Comparison of ENCODE assay signal across 27 cellular contexts in the genomic region with DNA sequence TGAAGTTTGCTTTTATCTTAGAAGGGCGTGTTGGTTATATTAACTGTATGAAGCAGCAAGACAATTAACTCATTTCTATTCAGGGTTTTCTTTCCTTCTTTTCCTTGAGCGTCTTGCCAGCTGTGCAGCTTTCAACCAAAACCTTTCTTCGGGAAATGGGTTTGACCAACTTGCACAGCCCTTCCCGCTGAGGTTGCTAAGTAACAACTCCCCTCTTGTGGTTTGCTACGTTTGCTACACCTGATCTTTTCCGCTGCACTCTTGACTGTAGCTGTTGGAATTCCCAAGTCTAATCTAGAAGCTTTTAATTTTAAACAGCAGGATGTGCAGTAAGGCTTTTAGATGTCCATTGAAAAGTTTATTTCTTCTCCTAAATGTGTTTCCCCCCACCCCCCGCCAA.
DNase-seq lines count a peak whose midpoint lies in the region; TF ChIP-seq lines count a peak whose summit lies in the region.
"Had no signal": no experiment of that assay in that cellular context is flagged by ENCODE, and none has a peak within 500 bp of the region (broad histone marks: within the 10 kb centered on the region; RNA-seq: fewer than 3 reads in every experiment).

No MANE protein-coding gene starts in this region.

- no peak overlapping the region for H4K91ac ChIP-seq in neuronal stem cell (ENCODE audit: low read depth, low read length, poor library complexity)

- H3K27ac Mint-ChIP-seq in endothelial cell (ENCODE audit: unreplicated experiment): no peak overlapping the region
- H3K27ac Mint-ChIP-seq: activated naive CD4-positive, alpha-beta T cell treated with anti-CD3 and anti-CD28 coated beads, Interleukin-2, amount 50 U/mL, for 72 hours; CD8-positive, alpha-beta T cell; stimulated activated naive CD8-positive, alpha-beta T cell treated with anti-CD3 and anti-CD28 coated beads, Interleukin-15, Interleukin-2, amounts not matched to agents 100 ng/mL and 50 ng/mL, for 24 hours; T-helper 2 cell treated with Interferon-gamma antibody and Interleukin-4, amounts not matched to agents 5 μg/mL and 100 μg/mL, for 36 hours had no signal

- H3K4ac ChIP-seq in neuronal stem cell (ENCODE audit: low read length): no peak overlapping the region

- H3K79me1 ChIP-seq in neuronal stem cell (ENCODE audit: low read depth, low read length): no peaks in the 10 kb centered on the region

- H3K9me3 Mint-ChIP-seq in endothelial cell (ENCODE audit: unreplicated experiment): no peaks in the 10 kb centered on the region
- H3K9me3 Mint-ChIP-seq: activated naive CD4-positive, alpha-beta T cell treated with anti-CD3 and anti-CD28 coated beads, Interleukin-2, amount 50 U/mL, for 72 hours; CD8-positive, alpha-beta T cell; central memory CD8-positive, alpha-beta T cell; stimulated activated naive CD8-positive, alpha-beta T cell treated with anti-CD3 and anti-CD28 coated beads, Interleukin-15, Interleukin-2, amounts not matched to agents 100 ng/mL and 50 ng/mL, for 24 hours; T-helper 2 cell treated with Interferon-gamma antibody and Interleukin-4, amounts not matched to agents 5 μg/mL and 100 μg/mL, for 36 hours had no signal

- no peak overlapping the region for H3K27ac ChIP-seq in neuronal stem cell (replicated peaks; ENCODE audit: low read length)
- H3K27ac ChIP-seq: 22Rv1, RWPE1, tibial artery, VCaP had no signal

- no peak overlapping the region for H2AK5ac ChIP-seq in neuronal stem cell (ENCODE audit: low read depth, low read length)

- H2BK12ac ChIP-seq in neuronal stem cell (ENCODE audit: low read length): no peak overlapping the region

- H3K27me3 ChIP-seq in neuronal stem cell (ENCODE audit: control insufficient read depth in 3 of 3, insufficient read depth in 3 of 3, low read depth in 1 of 3, low read length in 3 of 3): no peaks in the 10 kb centered on the region

- H3K14ac ChIP-seq in neuronal stem cell (ENCODE audit: low read length): no peak overlapping the region

- no peaks in the 10 kb centered on the region for H3K4me1 ChIP-seq in neuronal stem cell (ENCODE audit: control insufficient read depth in 2 of 2, insufficient read depth in 1 of 2, low read depth in 1 of 2, low read length in 2 of 2)
- H3K4me1 ChIP-seq: tibial artery had no signal

- no peak for TF ChIP-seq CTCF in endothelial cell (IDR thresholded peaks at IDR 0.05; ENCODE audit: unreplicated experiment)

- DNase-seq in DMS 273 (lab: John Stamatoyannopoulos, UW; ENCODE audit: unreplicated experiment) (peak; percentile 20), DMS 273 treated with DMSO at 0.1 percent for 48 hours (lab: John Stamatoyannopoulos, UW) (no peak), NCI-H2227 (lab: John Stamatoyannopoulos, UW; ENCODE audit: unreplicated experiment) (peak; percentile 25), endothelial cell (ENCODE audit: low spot score) (peak; percentile 7), neuronal stem cell (ENCODE audit: low spot score) (peak; percentile 36), kidney glomerular epithelial cell (lab: John Stamatoyannopoulos, UW) (no peak), epidermal melanocyte (ENCODE audit: insufficient read length, low spot score) (no peak), EL (no peak)
- DNase-seq: CD8-positive, alpha-beta T cell; foreskin melanocyte; IMR-90; kidney; mammary epithelial cell; MM.1S; NCI-H1694 treated with DMSO at 0.1 percent for 48 hours; NCI-H226; right cardiac atrium; SK-N-SH; stimulated activated CD4-positive, alpha-beta T cell treated with anti-CD3 and anti-CD28 coated beads, Interleukin-4, amount 100 ng/mL, for 24 hours; tibial artery had no signal

- H3K36me3 Mint-ChIP-seq in endothelial cell (ENCODE audit: low read depth, unreplicated experiment): no peaks in the 10 kb centered on the region
- H3K36me3 Mint-ChIP-seq: activated naive CD4-positive, alpha-beta T cell treated with anti-CD3 and anti-CD28 coated beads, Interleukin-2, amount 50 U/mL, for 72 hours; CD8-positive, alpha-beta T cell had no signal

- no peak overlapping the region for H2AFZ ChIP-seq in neuronal stem cell (ENCODE audit: low read length)

- H2BK5ac ChIP-seq in neuronal stem cell (ENCODE audit: low read length): no peak overlapping the region

- no peak overlapping the region for H2BK120ac ChIP-seq in neuronal stem cell (ENCODE audit: low read depth, low read length)

- H3K23ac ChIP-seq in neuronal stem cell (ENCODE audit: low read depth, low read length, poor library complexity): no peak overlapping the region

- H3K36me3 ChIP-seq in neuronal stem cell (replicated peaks in 1 of 2; ENCODE audit: control insufficient read depth in 2 of 2, insufficient read depth in 2 of 2, low read length in 2 of 2): no peaks in the 10 kb centered on the region
- H3K36me3 ChIP-seq: tibial artery had no signal

- no peak overlapping the region for H3K4me3 ChIP-seq in neuronal stem cell (ENCODE audit: low read length in 2 of 2)
- H3K4me3 ChIP-seq: tibial artery had no signal

- no peak overlapping the region for H2BK15ac ChIP-seq in neuronal stem cell (ENCODE audit: low read length)

- H3K9me3 ChIP-seq in neuronal stem cell (replicated peaks in 1 of 2; ENCODE audit: control insufficient read depth in 2 of 2, insufficient read depth in 1 of 2, low read depth in 1 of 2, low read length in 2 of 2): no peaks in the 10 kb centered on the region
- H3K9me3 ChIP-seq: SK-N-SH, tibial artery had no signal

- no peaks in the 10 kb centered on the region for H3K4me1 Mint-ChIP-seq in endothelial cell (ENCODE audit: unreplicated experiment)
- H3K4me1 Mint-ChIP-seq: central memory CD8-positive, alpha-beta T cell had no signal

- no peak overlapping the region for H3K4me3 Mint-ChIP-seq in endothelial cell (ENCODE audit: unreplicated experiment)
- H3K4me3 Mint-ChIP-seq: CD8-positive, alpha-beta T cell; central memory CD8-positive, alpha-beta T cell; stimulated activated naive CD8-positive, alpha-beta T cell treated with anti-CD3 and anti-CD28 coated beads, Interleukin-15, Interleukin-2, amounts not matched to agents 100 ng/mL and 50 ng/mL, for 24 hours; T-helper 2 cell treated with Interferon-gamma antibody and Interleukin-4, amounts not matched to agents 5 μg/mL and 100 μg/mL, for 36 hours had no signal

- H3K9ac ChIP-seq in neuronal stem cell (ENCODE audit: low read depth, low read length, poor library complexity): no peak overlapping the region
- H3K9ac ChIP-seq: SK-N-SH had no signal

- H4K8ac ChIP-seq in neuronal stem cell (ENCODE audit: low read depth, low read length): no peak overlapping the region

- no CpG with 5 or more reads among the region's 7 CpGs for WGBS in neuronal stem cell (ENCODE audit: extremely low coverage in 2 of 2, insufficient read length in 2 of 2, insufficient replicate concordance in 1 of 2), 2 donors

- H3K4me2 ChIP-seq in neuronal stem cell (ENCODE audit: insufficient read depth, low read length, poor library complexity, severe bottlenecking): no peak overlapping the region
- H3K4me2 ChIP-seq: SK-N-SH had no signal

- H3K27me3 Mint-ChIP-seq in endothelial cell (ENCODE audit: unreplicated experiment): no peaks in the 10 kb centered on the region

- no peak overlapping the region for H3K18ac ChIP-seq in neuronal stem cell (ENCODE audit: low read length)

Comparison
In these comparisons a context has a peak if more than half of its experiments do, and no peak if none do; other contexts are left out.
1. DNase-seq: peak in DMS 273 (single experiment), NCI-H2227 (single experiment), endothelial cell (single experiment) and neuronal stem cell (single experiment); none in DMS 273 treated with DMSO at 0.1 percent for 48 hours (single experiment), kidney glomerular epithelial cell (single experiment), epidermal melanocyte (single experiment) and EL (single experiment).